ENCODE assay signal across 19 cellular contexts in the genomic region with DNA sequence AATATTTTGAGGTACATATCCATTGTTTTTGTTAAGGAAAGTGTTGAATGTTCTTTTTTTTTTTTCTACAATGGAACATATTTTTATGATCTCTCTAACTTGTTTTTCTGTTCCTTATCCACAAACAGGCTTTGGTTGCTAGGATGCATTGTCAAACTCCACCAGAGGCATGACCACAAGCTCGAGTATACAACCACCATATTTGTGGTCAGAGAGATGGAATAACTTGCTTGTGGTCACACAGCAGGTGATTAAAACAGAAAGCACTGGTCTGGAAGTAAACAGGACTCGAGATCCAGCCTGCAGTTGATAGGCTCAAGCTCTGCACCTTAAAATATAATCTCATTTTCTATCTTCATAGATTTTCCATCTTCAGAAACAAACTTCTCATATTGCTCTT.
DNase-seq lines count a peak whose midpoint lies in the region; ATAC-seq and TF ChIP-seq lines count a peak whose summit lies in the region.
"Had no signal": no experiment of that assay in that cellular context is flagged by ENCODE, and none has a peak within 500 bp of the region (broad histone marks: within the 10 kb centered on the region; RNA-seq: fewer than 3 reads in every experiment).

No MANE protein-coding gene starts in this region.

- peak; percentile 67 for DNase-seq in AG09319 (ENCODE audit: extremely low read depth, low read depth)
- DNase-seq in brain microvascular endothelial cell = peak; percentile 85
- DNase-seq in kidney tubule cell (ENCODE audit: low spot score) = peak; percentile 57
- DNase-seq in NCI-H146 treated with DMSO at 0.1 percent for 48 hours (lab: John Stamatoyannopoulos, UW; ENCODE audit: unreplicated experiment) = no peak
- no peak for DNase-seq in NK-92 treated with Interleukin-12 subunit alpha and Interleukin-12 subunit beta, amount 100 ng/mL, for 24 hours (lab: John Stamatoyannopoulos, UW)
- no peak for DNase-seq in CD8-positive, alpha-beta memory T cell
- DNase-seq: activated CD4-positive, alpha-beta memory T cell treated with anti-CD3 and anti-CD28 coated beads, Interleukin-2, amount 10 ng/mL, durations not matched to agents 7 days and 5 days; esophagus squamous epithelium; IMR-90; lower lobe of right lung; NCI-H1417; NCI-H510A; retina; SK-N-SH; stimulated activated CD4-positive, alpha-beta T cell treated with anti-CD3 and anti-CD28 coated beads, Interleukin-2, amount 100 ng/mL, for 48 hours had no signal

- no peak overlapping the region for H3K9ac ChIP-seq in HUES64 (ENCODE audit: low read depth, low read length)
- H3K9ac ChIP-seq: SK-N-SH had no signal

- H3K27me3 Mint-ChIP-seq in CD8-positive, alpha-beta memory T cell = peaks cover 3 to 6% of the 10 kb centered on the region in 2 donors
- H3K27me3 Mint-ChIP-seq: activated CD4-positive, alpha-beta memory T cell treated with anti-CD3 and anti-CD28 coated beads, Interleukin-2, amount 10 ng/mL, durations not matched to agents 7 days and 5 days had no signal

- H3K36me3 ChIP-seq in HUES64 (ENCODE audit: insufficient read depth, low read length) (no peaks in the 10 kb centered on the region), brain microvascular endothelial cell (replicated peaks) (no peaks in the 10 kb centered on the region)
- no peaks in the 10 kb centered on the region for H3K36me3 ChIP-seq in CD8-positive, alpha-beta memory T cell (ENCODE audit: insufficient read depth, low read length)
- H3K36me3 ChIP-seq: esophagus squamous epithelium, lower lobe of right lung, thoracic aorta had no signal

- H3K27me3 ChIP-seq in HUES64 (ENCODE audit: insufficient read depth, low read length) (no peaks in the 10 kb centered on the region), brain microvascular endothelial cell (replicated peaks) (no peaks in the 10 kb centered on the region)
- no peaks in the 10 kb centered on the region for H3K27me3 ChIP-seq in CD8-positive, alpha-beta memory T cell (ENCODE audit: insufficient read depth, low read length, poor library complexity, severe bottlenecking)
- H3K27me3 ChIP-seq: esophagus squamous epithelium had no signal

- no peaks in the 10 kb centered on the region for H3K36me3 Mint-ChIP-seq in CD8-positive, alpha-beta memory T cell

- H3K4me1 Mint-ChIP-seq in CD8-positive, alpha-beta memory T cell = no peaks in the 10 kb centered on the region
- H3K4me1 Mint-ChIP-seq: activated CD4-positive, alpha-beta memory T cell treated with anti-CD3 and anti-CD28 coated beads, Interleukin-2, amount 10 ng/mL, durations not matched to agents 7 days and 5 days had no signal

- no peaks in the 10 kb centered on the region for H3K9me3 ChIP-seq in HUES64 (ENCODE audit: insufficient read depth, low read depth, low read length)
- H3K9me3 ChIP-seq in CD8-positive, alpha-beta memory T cell (ENCODE audit: low read length) = no peaks in the 10 kb centered on the region
- H3K9me3 ChIP-seq: esophagus squamous epithelium, lower lobe of right lung, SK-N-SH, thoracic aorta had no signal

- peaks cover 5% of the 10 kb centered on the region; the same call in 1 of the 2 replicates for H3K4me1 ChIP-seq in HUES64 (ENCODE audit: insufficient read depth, low read length)
- H3K4me1 ChIP-seq in CD8-positive, alpha-beta memory T cell (ENCODE audit: insufficient read depth, low read length) = no peaks in the 10 kb centered on the region
- H3K4me1 ChIP-seq: esophagus squamous epithelium, lower lobe of right lung had no signal

- H3K9me3 Mint-ChIP-seq in CD8-positive, alpha-beta memory T cell = no peaks in the 10 kb centered on the region
- H3K9me3 Mint-ChIP-seq: activated CD4-positive, alpha-beta memory T cell treated with anti-CD3 and anti-CD28 coated beads, Interleukin-2, amount 10 ng/mL, durations not matched to agents 7 days and 5 days; activated T-helper 1 cell treated with anti-CD3 and anti-CD28 coated beads, Interleukin-12 subunit alpha, Interleukin-12 subunit beta, Interleukin-2, Interleukin-4 antibody, amounts not matched to agents 30 ng/mL and 10 ng/mL and 1 ng/mL, durations not matched to agents 14 hours and 24 hours and 36 hours had no signal

- TF ChIP-seq CTCF in AG09319 (IDR thresholded peaks at IDR 0.05; ENCODE audit: low read depth, low read length) (no peak), brain microvascular endothelial cell (IDR thresholded peaks at IDR 0.05; ENCODE audit: low read depth, low read length, missing control alignments) (no peak)

- in situ Hi-C loops in brain microvascular endothelial cell (cut with HindIII; ENCODE audit: low pct_ligation_motif_present, low sequenced_read_pairs) = no loop called here

- H3K27ac ChIP-seq in HUES64 (ENCODE audit: low read depth, low read length) (peak overlapping the region; percentile 19; the same call in 1 of the 2 replicates), brain microvascular endothelial cell (no peak overlapping the region)
- no peak overlapping the region for H3K27ac ChIP-seq in CD8-positive, alpha-beta memory T cell (ENCODE audit: low read depth, low read length)
- H3K27ac ChIP-seq: esophagus squamous epithelium, lower lobe of right lung, thoracic aorta had no signal

- no peak overlapping the region for H3K4me3 Mint-ChIP-seq in CD8-positive, alpha-beta memory T cell
- H3K4me3 Mint-ChIP-seq: activated CD4-positive, alpha-beta memory T cell treated with anti-CD3 and anti-CD28 coated beads, Interleukin-2, amount 10 ng/mL, durations not matched to agents 7 days and 5 days; activated T-helper 1 cell treated with anti-CD3 and anti-CD28 coated beads, Interleukin-12 subunit alpha, Interleukin-12 subunit beta, Interleukin-2, Interleukin-4 antibody, amounts not matched to agents 30 ng/mL and 10 ng/mL and 1 ng/mL, durations not matched to agents 14 hours and 24 hours and 36 hours had no signal

- WGBS in HUES64 = 96% methylated on average over 2 of the region's 2 CpGs

- no peak for ATAC-seq in HG02623 (IDR thresholded peaks at IDR 0.05; ENCODE audit: unreplicated experiment)
- ATAC-seq: lower lobe of right lung had no signal

- POLR2A ChIA-PET in CD8-positive, alpha-beta memory T cell (lab: Charles Lee) = no interaction called here

- CTCF ChIA-PET in CD8-positive, alpha-beta memory T cell (lab: Charles Lee) = no interaction called here

- H3K4me3 ChIP-seq in HUES64 (ENCODE audit: low read length) = no peak overlapping the region
- no peak overlapping the region for H3K4me3 ChIP-seq in brain microvascular endothelial cell (ENCODE audit: low read depth, low read length)
- no peak overlapping the region for H3K4me3 ChIP-seq in CD8-positive, alpha-beta memory T cell (ENCODE audit: low read length)
- H3K4me3 ChIP-seq: esophagus squamous epithelium, lower lobe of right lung, thoracic aorta had no signal

- no peak overlapping the region for H3K27ac Mint-ChIP-seq in CD8-positive, alpha-beta memory T cell
- H3K27ac Mint-ChIP-seq: activated CD4-positive, alpha-beta memory T cell treated with anti-CD3 and anti-CD28 coated beads, Interleukin-2, amount 10 ng/mL, durations not matched to agents 7 days and 5 days; activated T-helper 1 cell treated with anti-CD3 and anti-CD28 coated beads, Interleukin-12 subunit alpha, Interleukin-12 subunit beta, Interleukin-2, Interleukin-4 antibody, amounts not matched to agents 30 ng/mL and 10 ng/mL and 1 ng/mL, durations not matched to agents 14 hours and 24 hours and 36 hours had no signal

Comparison
In these comparisons a context has a peak if more than half of its experiments do, and no peak if none do; other contexts are left out.
1. DNase-seq: peak in AG09319 (single experiment), brain microvascular endothelial cell (single experiment) and kidney tubule cell (single experiment); none in NCI-H146 treated with DMSO at 0.1 percent for 48 hours (single experiment), NK-92 treated with Interleukin-12 subunit alpha and Interleukin-12 subunit beta, amount 100 ng/mL, for 24 hours (single experiment) and CD8-positive, alpha-beta memory T cell (0 of 5).